ENCODE assay signal across 12 cellular contexts in the genomic region with DNA sequence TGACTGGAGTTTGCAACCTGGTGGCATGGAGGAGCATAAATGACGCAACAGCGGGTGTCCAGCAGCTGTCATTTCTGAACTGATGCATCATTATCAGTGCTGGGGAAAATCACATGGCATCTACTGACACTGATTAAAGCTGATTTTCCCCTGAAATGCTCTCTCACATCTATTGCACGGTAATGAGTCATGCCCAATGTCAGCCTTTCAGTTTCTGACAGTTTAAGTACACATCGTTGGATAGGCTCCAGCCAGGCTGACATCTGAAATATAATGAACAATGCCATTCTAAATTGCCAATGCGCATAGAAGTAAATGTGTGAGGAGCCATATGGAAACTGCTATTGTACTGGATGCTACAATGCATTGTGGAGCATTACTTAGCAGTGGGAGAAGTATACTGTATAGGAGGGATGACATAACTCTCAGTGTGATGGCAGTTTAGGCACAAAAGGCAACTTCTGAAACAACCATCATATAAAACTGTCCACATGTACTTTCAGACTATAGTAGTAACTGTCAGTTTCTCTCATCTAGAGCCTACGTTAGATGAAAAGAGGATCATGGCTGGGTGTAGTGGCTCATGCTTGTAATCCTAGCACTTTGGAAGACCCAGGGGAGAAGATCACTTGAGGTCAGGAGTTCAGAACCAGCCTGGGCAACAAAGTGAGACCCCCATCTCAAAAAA.
DNase-seq lines count a peak whose midpoint lies in the region; ATAC-seq, FAIRE-seq and TF ChIP-seq lines count a peak whose summit lies in the region.
"Had no signal": no experiment of that assay in that cellular context is flagged by ENCODE, and none has a peak within 500 bp of the region (broad histone marks: within the 10 kb centered on the region; RNA-seq: fewer than 3 reads in every experiment).

No MANE protein-coding gene starts in this region.

- no peak overlapping the region for H3K27ac ChIP-seq in kidney (ENCODE audit: low read depth in 2 of 2, low read length in 2 of 2)
- H3K27ac ChIP-seq: epithelial cell of prostate, VCaP had no signal

- no peak for TF ChIP-seq CTCF in kidney (IDR thresholded peaks at IDR 0.05; ENCODE audit: borderline replicate concordance, extremely low read depth, insufficient read depth)

- no peaks in the 10 kb centered on the region for H3K4me1 ChIP-seq in kidney (ENCODE audit: control insufficient read depth in 1 of 2, insufficient read depth in 1 of 2, low read depth in 1 of 2, low read length in 2 of 2)

- FAIRE-seq in kidney (lab: Jason Lieb, UNC), result no peak

- no peak overlapping the region for H3K4me3 ChIP-seq in kidney (ENCODE audit: low read length in 2 of 2)

- H3K36me3 Mint-ChIP-seq in activated naive CD8-positive, alpha-beta T cell treated with anti-CD3 and anti-CD28 coated beads for 36 hours, result no peaks in the 10 kb centered on the region
- H3K36me3 Mint-ChIP-seq: CD4-positive, CD25-positive, alpha-beta regulatory T cell had no signal

- peaks cover 0 to 11% of the 10 kb centered on the region in 2 donors for H3K9me3 ChIP-seq in kidney (ENCODE audit: control insufficient read depth in 1 of 2, low read length in 2 of 2)

- no peak for ATAC-seq in left colon

- peaks cover 5% of the 10 kb centered on the region for H3K27me3 Mint-ChIP-seq in activated naive CD8-positive, alpha-beta T cell treated with anti-CD3 and anti-CD28 coated beads for 36 hours
- H3K27me3 Mint-ChIP-seq: CD4-positive, CD25-positive, alpha-beta regulatory T cell had no signal

- intact Hi-C loops in kidney (cut with DNase I) (no loop called here), left colon (cut with DNase I, micrococcal nuclease) (no loop called here)

- H3K9me3 Mint-ChIP-seq in activated naive CD8-positive, alpha-beta T cell treated with anti-CD3 and anti-CD28 coated beads for 36 hours, result peaks cover 17% of the 10 kb centered on the region

- peaks cover 3% of the 10 kb centered on the region for H3K4me1 Mint-ChIP-seq in activated naive CD8-positive, alpha-beta T cell treated with anti-CD3 and anti-CD28 coated beads for 36 hours
- H3K4me1 Mint-ChIP-seq: CD4-positive, CD25-positive, alpha-beta regulatory T cell had no signal

- H3K27ac Mint-ChIP-seq in activated naive CD8-positive, alpha-beta T cell treated with anti-CD3 and anti-CD28 coated beads for 36 hours, result no peak overlapping the region
- H3K27ac Mint-ChIP-seq: CD4-positive, CD25-positive, alpha-beta regulatory T cell had no signal

- no peak overlapping the region for H3K9ac ChIP-seq in kidney (ENCODE audit: low read length in 2 of 2)

- no peaks in the 10 kb centered on the region for H3K36me3 ChIP-seq in kidney (ENCODE audit: control insufficient read depth in 1 of 2, insufficient read depth in 2 of 2, low read length in 2 of 2)

- no peak overlapping the region for H3K4me3 Mint-ChIP-seq in activated naive CD8-positive, alpha-beta T cell treated with anti-CD3 and anti-CD28 coated beads for 36 hours
- H3K4me3 Mint-ChIP-seq: CD4-positive, CD25-positive, alpha-beta regulatory T cell had no signal

- DNase-seq in stimulated activated CD4-positive, alpha-beta T cell treated with anti-CD3 and anti-CD28 coated beads, Interleukin-12 subunit alpha, Interleukin-12 subunit beta, amount 100 ng/mL, for 24 hours (ENCODE audit: low read depth in 2 of 2), result peak; percentile 0 to 1
- no peak for DNase-seq in stimulated activated CD4-positive, alpha-beta T cell treated with anti-CD3 and anti-CD28 coated beads, Interleukin-4, amount 100 ng/mL, for 4 hours
- DNase-seq in NCI-H2227 (lab: John Stamatoyannopoulos, UW; ENCODE audit: unreplicated experiment), result peak; percentile 88
- peak; percentile 16 for DNase-seq in activated naive CD8-positive, alpha-beta T cell treated with anti-CD3 and anti-CD28 coated beads for 36 hours
- no peak for DNase-seq in kidney
- no peak for DNase-seq in left colon
- DNase-seq in NCI-H82 (lab: John Stamatoyannopoulos, UW), result no peak
- DNase-seq: CD4-positive, CD25-positive, alpha-beta regulatory T cell; GDM1; mesenchymal stem cell had no signal

Comparison
In these comparisons a context has a peak if more than half of its experiments do, and no peak if none do; other contexts are left out.
1. DNase-seq: peak in stimulated activated CD4-positive, alpha-beta T cell treated with anti-CD3 and anti-CD28 coated beads, Interleukin-12 subunit alpha, Interleukin-12 subunit beta, amount 100 ng/mL, for 24 hours (2 of 2), NCI-H2227 (single experiment) and activated naive CD8-positive, alpha-beta T cell treated with anti-CD3 and anti-CD28 coated beads for 36 hours (single experiment); none in stimulated activated CD4-positive, alpha-beta T cell treated with anti-CD3 and anti-CD28 coated beads, Interleukin-4, amount 100 ng/mL, for 4 hours (0 of 2), kidney (single experiment), left colon (0 of 2) and NCI-H82 (single experiment).